1 cellular context compared by ENCODE assay signal in the genomic region with DNA sequence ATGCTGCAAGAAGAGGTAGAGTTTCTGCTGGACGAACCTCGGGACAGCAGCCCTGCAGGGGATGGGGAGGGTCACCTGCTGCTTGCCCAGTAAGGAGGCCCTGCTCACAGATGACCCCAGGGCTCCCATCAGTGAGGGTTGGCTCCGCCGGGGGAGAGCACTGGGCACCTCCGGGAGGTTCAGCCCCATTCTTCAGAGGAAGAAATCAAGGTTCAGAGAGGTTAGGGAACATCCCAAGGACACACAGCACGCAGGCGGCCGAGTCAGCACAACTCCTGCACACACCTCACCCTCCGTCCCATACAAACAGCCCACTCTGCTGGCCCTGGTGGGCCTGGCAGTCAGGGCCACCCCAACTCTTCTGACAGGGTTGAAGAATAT.
TF ChIP-seq lines count a peak whose summit lies in the region.

No MANE protein-coding gene starts in this region.

TF ChIP-seq in K562, 482 proteins besides CTCF, POLR2A, EP300 and RAD21 (continued from another document):
- TF ChIP-seq, protein P1, sequence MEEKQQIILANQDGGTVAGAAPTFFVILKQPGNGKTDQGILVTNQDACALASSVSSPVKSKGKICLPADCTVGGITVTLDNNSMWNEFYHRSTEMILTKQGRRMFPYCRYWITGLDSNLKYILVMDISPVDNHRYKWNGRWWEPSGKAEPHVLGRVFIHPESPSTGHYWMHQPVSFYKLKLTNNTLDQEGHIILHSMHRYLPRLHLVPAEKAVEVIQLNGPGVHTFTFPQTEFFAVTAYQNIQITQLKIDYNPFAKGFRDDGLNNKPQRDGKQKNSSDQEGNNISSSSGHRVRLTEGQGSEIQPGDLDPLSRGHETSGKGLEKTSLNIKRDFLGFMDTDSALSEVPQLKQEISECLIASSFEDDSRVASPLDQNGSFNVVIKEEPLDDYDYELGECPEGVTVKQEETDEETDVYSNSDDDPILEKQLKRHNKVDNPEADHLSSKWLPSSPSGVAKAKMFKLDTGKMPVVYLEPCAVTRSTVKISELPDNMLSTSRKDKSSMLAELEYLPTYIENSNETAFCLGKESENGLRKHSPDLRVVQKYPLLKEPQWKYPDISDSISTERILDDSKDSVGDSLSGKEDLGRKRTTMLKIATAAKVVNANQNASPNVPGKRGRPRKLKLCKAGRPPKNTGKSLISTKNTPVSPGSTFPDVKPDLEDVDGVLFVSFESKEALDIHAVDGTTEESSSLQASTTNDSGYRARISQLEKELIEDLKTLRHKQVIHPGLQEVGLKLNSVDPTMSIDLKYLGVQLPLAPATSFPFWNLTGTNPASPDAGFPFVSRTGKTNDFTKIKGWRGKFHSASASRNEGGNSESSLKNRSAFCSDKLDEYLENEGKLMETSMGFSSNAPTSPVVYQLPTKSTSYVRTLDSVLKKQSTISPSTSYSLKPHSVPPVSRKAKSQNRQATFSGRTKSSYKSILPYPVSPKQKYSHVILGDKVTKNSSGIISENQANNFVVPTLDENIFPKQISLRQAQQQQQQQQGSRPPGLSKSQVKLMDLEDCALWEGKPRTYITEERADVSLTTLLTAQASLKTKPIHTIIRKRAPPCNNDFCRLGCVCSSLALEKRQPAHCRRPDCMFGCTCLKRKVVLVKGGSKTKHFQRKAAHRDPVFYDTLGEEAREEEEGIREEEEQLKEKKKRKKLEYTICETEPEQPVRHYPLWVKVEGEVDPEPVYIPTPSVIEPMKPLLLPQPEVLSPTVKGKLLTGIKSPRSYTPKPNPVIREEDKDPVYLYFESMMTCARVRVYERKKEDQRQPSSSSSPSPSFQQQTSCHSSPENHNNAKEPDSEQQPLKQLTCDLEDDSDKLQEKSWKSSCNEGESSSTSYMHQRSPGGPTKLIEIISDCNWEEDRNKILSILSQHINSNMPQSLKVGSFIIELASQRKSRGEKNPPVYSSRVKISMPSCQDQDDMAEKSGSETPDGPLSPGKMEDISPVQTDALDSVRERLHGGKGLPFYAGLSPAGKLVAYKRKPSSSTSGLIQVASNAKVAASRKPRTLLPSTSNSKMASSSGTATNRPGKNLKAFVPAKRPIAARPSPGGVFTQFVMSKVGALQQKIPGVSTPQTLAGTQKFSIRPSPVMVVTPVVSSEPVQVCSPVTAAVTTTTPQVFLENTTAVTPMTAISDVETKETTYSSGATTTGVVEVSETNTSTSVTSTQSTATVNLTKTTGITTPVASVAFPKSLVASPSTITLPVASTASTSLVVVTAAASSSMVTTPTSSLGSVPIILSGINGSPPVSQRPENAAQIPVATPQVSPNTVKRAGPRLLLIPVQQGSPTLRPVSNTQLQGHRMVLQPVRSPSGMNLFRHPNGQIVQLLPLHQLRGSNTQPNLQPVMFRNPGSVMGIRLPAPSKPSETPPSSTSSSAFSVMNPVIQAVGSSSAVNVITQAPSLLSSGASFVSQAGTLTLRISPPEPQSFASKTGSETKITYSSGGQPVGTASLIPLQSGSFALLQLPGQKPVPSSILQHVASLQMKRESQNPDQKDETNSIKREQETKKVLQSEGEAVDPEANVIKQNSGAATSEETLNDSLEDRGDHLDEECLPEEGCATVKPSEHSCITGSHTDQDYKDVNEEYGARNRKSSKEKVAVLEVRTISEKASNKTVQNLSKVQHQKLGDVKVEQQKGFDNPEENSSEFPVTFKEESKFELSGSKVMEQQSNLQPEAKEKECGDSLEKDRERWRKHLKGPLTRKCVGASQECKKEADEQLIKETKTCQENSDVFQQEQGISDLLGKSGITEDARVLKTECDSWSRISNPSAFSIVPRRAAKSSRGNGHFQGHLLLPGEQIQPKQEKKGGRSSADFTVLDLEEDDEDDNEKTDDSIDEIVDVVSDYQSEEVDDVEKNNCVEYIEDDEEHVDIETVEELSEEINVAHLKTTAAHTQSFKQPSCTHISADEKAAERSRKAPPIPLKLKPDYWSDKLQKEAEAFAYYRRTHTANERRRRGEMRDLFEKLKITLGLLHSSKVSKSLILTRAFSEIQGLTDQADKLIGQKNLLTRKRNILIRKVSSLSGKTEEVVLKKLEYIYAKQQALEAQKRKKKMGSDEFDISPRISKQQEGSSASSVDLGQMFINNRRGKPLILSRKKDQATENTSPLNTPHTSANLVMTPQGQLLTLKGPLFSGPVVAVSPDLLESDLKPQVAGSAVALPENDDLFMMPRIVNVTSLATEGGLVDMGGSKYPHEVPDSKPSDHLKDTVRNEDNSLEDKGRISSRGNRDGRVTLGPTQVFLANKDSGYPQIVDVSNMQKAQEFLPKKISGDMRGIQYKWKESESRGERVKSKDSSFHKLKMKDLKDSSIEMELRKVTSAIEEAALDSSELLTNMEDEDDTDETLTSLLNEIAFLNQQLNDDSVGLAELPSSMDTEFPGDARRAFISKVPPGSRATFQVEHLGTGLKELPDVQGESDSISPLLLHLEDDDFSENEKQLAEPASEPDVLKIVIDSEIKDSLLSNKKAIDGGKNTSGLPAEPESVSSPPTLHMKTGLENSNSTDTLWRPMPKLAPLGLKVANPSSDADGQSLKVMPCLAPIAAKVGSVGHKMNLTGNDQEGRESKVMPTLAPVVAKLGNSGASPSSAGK (IDR thresholded peaks at IDR 0.05), result no peak
- TF ChIP-seq TARDBP (IDR thresholded peaks at IDR 0.05) (no peak), HMG20A (CRISPR knock-in tag; conservative IDR thresholded peaks at IDR 0.05) (no peak), ARNT (IDR thresholded peaks at IDR 0.05) (no peak), BCOR (IDR thresholded peaks at IDR 0.05) (peak; percentile 85), HDGF (IDR thresholded peaks at IDR 0.05) (peak; percentile 25; the same call in 1 of the 2 replicates), ZFP36 (IDR thresholded peaks at IDR 0.05; ENCODE audit: low read depth, low read length, partially characterized antibody) (peak; percentile 81), RBM25 (IDR thresholded peaks at IDR 0.05; ENCODE audit: low read depth, low read length, severe bottlenecking) (peak; percentile 73), CBX3 (IDR thresholded peaks at IDR 0.05; ENCODE audit: borderline replicate concordance in 1 of 2, low read length in 2 of 2) (no peak), ZNF583 (CRISPR knock-in tag; IDR thresholded peaks at IDR 0.05) (no peak), YBX1 (IDR thresholded peaks at IDR 0.05) (no peak), JUN (IDR thresholded peaks at IDR 0.05; ENCODE audit: borderline replicate concordance, low read depth, low read length) (no peak), JUN (CRISPR knock-in tag; IDR thresholded peaks at IDR 0.05; ENCODE audit: borderline replicate concordance) (no peak)
- TF ChIP-seq, protein P2, sequence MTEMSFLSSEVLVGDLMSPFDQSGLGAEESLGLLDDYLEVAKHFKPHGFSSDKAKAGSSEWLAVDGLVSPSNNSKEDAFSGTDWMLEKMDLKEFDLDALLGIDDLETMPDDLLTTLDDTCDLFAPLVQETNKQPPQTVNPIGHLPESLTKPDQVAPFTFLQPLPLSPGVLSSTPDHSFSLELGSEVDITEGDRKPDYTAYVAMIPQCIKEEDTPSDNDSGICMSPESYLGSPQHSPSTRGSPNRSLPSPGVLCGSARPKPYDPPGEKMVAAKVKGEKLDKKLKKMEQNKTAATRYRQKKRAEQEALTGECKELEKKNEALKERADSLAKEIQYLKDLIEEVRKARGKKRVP (CRISPR knock-in tag; IDR thresholded peaks at IDR 0.05), result no peak
- TF ChIP-seq, protein P3, sequence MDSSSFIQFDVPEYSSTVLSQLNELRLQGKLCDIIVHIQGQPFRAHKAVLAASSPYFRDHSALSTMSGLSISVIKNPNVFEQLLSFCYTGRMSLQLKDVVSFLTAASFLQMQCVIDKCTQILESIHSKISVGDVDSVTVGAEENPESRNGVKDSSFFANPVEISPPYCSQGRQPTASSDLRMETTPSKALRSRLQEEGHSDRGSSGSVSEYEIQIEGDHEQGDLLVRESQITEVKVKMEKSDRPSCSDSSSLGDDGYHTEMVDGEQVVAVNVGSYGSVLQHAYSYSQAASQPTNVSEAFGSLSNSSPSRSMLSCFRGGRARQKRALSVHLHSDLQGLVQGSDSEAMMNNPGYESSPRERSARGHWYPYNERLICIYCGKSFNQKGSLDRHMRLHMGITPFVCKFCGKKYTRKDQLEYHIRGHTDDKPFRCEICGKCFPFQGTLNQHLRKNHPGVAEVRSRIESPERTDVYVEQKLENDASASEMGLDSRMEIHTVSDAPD (CRISPR knock-in tag; IDR thresholded peaks at IDR 0.05), result no peak
- TF ChIP-seq, protein P4, sequence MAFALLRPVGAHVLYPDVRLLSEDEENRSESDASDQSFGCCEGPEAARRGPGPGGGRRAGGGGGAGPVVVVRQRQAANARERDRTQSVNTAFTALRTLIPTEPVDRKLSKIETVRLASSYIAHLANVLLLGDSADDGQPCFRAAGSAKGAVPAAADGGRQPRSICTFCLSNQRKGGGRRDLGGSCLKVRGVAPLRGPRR (CRISPR knock-in tag; IDR thresholded peaks at IDR 0.05), result no peak
